ENCODE assay signal across 8 cellular contexts in the genomic region with DNA sequence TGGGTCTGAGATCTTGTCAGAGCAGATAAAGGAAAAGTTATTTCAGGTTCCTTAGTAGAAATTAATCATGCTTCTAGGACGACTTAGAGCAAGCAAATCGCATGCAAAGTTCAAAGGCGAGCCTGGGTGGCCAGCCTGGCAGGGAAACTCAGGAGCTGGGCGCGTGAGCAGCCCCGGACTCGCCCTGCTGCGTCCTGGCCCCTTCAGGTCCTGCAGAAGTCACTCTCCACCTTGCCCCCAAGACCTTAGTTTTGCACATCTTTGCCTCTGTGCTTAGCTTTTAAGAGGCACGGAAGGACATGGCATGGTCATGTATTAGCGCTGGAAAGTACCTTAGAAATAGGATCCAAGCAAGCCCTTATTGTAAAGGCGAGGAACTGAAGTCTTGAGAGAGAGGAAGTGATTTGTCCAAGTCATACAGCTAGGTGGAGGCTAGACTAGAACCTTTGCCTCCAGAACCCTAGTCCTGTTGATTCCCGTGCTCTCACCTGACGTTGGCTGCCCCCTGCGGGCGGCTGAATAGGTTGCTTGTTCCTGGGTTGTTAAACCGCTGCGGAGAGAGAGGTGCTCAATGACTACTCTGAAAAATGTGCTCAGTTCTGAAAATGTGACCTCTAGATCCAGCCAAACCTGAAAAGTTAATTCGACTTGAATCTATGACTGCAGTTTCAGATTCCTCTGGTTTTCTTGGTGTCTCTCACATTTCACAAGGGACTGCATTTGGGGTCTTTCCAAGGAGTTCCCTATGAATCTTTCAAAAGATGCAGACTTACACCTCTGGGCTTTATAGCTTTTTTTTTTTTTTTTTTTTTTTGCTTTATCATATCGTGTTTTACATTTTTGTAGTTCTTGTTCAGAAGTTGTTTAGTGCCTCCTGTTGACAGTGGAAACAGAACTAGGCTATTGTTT. TPM values are rescaled to one million over a fixed set of nuclear protein-coding genes. Genes with fewer than 3 reads are reported as not detected.
DNase-seq lines count a peak whose midpoint lies in the region; ATAC-seq and TF ChIP-seq lines count a peak whose summit lies in the region.

No MANE protein-coding gene starts in this region.

- ATAC-seq in Right ventricle myocardium superior (ENCODE audit: poor library complexity): peak; percentile 38
- ATAC-seq in HG03025 (IDR thresholded peaks at IDR 0.05; ENCODE audit: low FRiP score, unreplicated experiment): peak; percentile 29

- peaks cover 6 to 7% of the 10 kb centered on the region in 2 donors for H3K27me3 ChIP-seq in right atrium auricular region
- peaks cover 3 to 10% of the 10 kb centered on the region in 2 donors for H3K27me3 ChIP-seq in duodenal mucosa (ENCODE audit: control insufficient read depth in 1 of 2, insufficient read depth in 2 of 2, low read length in 2 of 2)

- peak overlapping the region; percentile 60 to 69 for H3K9ac ChIP-seq in duodenal mucosa (ENCODE audit: low read depth in 1 of 2, low read length in 2 of 2)

- H3K4me1 ChIP-seq in right atrium auricular region: peaks cover 0 to 24% of the 10 kb centered on the region in 2 donors
- peaks cover 22 to 25% of the 10 kb centered on the region in 2 donors for H3K4me1 ChIP-seq in duodenal mucosa (ENCODE audit: control insufficient read depth in 1 of 2, insufficient read depth in 2 of 2, low read length in 2 of 2)

- H3K4me3 ChIP-seq in right atrium auricular region: peak overlapping the region in 1 of 2 donors; percentile 59
- peak overlapping the region; percentile 89 to 92 for H3K4me3 ChIP-seq in duodenal mucosa (ENCODE audit: low read depth in 1 of 2, low read length in 2 of 2)

- no peaks in the 10 kb centered on the region for H3K36me3 ChIP-seq in right atrium auricular region
- peaks cover 3 to 11% of the 10 kb centered on the region in 2 donors for H3K36me3 ChIP-seq in duodenal mucosa (ENCODE audit: control insufficient read depth in 1 of 2, insufficient read depth in 2 of 2, low read length in 2 of 2)

- H3K27ac ChIP-seq in right atrium auricular region (no peak overlapping the region), duodenal mucosa (ENCODE audit: low read depth, low read length) (no peak overlapping the region)

- H3K9me3 ChIP-seq in right atrium auricular region (no peaks in the 10 kb centered on the region), duodenal mucosa (ENCODE audit: control insufficient read depth in 1 of 2, low read length in 2 of 2) (no peaks in the 10 kb centered on the region)

- peak in 1 of 2 donors; percentile 27 for TF ChIP-seq CTCF in right atrium auricular region (IDR thresholded peaks at IDR 0.05)

- DNase-seq in Right ventricle myocardium superior (peak; percentile 57), right atrium auricular region (ENCODE audit: low spot score) (no peak), NCI-H2227 treated with DMSO at 0.1 percent for 48 hours (lab: John Stamatoyannopoulos, UW) (peak; percentile 18), mucosa of gallbladder (ENCODE audit: low spot score) (peak; percentile 33)
- DNase-seq in activated CD4-positive, alpha-beta T cell treated with anti-CD3 and anti-CD28 coated beads for 4 hours: peak; percentile 76 to 81
- peak; percentile 73 for DNase-seq in stimulated activated naive CD4-positive, alpha-beta T cell treated with Interleukin-2 at 50 U/mL for 16 hours (lab: John Stamatoyannopoulos, UW)

- intact Hi-C loops in Right ventricle myocardium superior (cut with DNase I): no loop called here

RNA-seq across cellular contexts. Expression of a gene that starts 2.7 kb away (rescaled TPM):
- total RNA-seq in Right ventricle myocardium superior: 0.22 TPM
- under 1 TPM in 1 of 2 donors, not detected in 1; 0.16 TPM for total RNA-seq in right atrium auricular region
- 2.0 TPM for total RNA-seq in mucosa of gallbladder
